In the genomic region with DNA sequence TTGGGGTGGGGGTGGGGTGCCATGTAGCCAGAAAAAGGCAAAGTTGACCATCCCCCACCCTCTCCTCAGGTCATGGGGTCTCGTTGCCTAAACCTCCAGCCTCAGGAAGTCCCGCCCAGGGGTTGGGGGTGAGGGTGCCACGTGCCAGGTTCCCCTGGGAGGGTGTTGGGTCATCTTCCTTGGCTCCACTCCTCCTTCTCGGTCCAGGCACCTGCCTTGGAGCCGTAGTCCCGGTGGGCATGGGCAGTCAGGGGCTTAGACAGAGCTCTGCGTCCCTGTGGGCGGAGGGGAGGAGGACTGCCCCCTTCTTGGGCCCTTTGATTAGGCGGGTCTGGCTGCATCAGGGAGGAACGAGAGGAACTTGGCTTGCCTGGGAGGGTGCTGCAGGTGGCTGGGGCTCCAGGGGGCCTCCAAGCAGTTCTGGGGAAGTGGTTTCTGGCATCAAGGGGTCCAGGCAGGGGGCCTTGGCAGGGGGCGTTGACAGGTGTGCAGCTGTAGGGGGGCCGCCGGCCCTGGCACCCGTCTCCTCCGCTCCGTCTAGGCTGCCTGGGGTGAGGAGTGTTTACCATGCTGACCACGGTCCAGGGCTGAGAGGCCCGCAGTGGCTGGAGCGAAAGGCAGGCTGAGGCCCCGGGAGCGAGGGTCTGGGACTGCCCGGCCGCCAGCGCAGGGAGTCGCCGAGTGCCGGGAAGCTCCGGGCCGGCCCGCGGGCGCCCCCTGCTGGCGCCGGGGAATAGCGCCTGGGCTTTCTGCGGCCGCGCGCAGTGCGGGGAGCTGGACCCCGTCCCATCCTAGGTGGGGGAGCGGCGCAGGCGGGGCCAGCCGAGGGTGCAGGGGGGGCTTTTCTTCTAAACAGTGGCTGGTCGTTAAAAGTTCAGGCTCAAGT, we compare ENCODE assay signal across 1 cellular context.
TF ChIP-seq lines count a peak whose summit lies in the region.

No MANE protein-coding gene starts in this region.

TF ChIP-seq in K562, 482 proteins besides CTCF, POLR2A, EP300 and RAD21 (continued from another document and continues in another):
- TF ChIP-seq, protein P1, sequence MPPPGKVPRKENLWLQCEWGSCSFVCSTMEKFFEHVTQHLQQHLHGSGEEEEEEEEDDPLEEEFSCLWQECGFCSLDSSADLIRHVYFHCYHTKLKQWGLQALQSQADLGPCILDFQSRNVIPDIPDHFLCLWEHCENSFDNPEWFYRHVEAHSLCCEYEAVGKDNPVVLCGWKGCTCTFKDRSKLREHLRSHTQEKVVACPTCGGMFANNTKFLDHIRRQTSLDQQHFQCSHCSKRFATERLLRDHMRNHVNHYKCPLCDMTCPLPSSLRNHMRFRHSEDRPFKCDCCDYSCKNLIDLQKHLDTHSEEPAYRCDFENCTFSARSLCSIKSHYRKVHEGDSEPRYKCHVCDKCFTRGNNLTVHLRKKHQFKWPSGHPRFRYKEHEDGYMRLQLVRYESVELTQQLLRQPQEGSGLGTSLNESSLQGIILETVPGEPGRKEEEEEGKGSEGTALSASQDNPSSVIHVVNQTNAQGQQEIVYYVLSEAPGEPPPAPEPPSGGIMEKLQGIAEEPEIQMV (tag; conservative IDR thresholded peaks at IDR 0.05; ENCODE audit: low read depth) = no peak
- TF ChIP-seq HDAC1 (IDR thresholded peaks at IDR 0.05) = no peak
- TF ChIP-seq, protein P2, sequence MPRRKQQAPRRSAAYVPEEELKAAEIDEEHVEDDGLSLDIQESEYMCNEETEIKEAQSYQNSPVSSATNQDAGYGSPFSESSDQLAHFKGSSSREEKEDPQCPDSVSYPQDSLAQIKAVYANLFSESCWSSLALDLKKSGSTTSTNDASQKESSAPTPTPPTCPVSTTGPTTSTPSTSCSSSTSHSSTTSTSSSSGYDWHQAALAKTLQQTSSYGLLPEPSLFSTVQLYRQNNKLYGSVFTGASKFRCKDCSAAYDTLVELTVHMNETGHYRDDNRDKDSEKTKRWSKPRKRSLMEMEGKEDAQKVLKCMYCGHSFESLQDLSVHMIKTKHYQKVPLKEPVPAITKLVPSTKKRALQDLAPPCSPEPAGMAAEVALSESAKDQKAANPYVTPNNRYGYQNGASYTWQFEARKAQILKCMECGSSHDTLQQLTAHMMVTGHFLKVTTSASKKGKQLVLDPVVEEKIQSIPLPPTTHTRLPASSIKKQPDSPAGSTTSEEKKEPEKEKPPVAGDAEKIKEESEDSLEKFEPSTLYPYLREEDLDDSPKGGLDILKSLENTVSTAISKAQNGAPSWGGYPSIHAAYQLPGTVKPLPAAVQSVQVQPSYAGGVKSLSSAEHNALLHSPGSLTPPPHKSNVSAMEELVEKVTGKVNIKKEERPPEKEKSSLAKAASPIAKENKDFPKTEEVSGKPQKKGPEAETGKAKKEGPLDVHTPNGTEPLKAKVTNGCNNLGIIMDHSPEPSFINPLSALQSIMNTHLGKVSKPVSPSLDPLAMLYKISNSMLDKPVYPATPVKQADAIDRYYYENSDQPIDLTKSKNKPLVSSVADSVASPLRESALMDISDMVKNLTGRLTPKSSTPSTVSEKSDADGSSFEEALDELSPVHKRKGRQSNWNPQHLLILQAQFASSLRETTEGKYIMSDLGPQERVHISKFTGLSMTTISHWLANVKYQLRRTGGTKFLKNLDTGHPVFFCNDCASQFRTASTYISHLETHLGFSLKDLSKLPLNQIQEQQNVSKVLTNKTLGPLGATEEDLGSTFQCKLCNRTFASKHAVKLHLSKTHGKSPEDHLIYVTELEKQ (CRISPR knock-in tag; IDR thresholded peaks at IDR 0.05) = no peak
- TF ChIP-seq NFRKB (IDR thresholded peaks at IDR 0.05; ENCODE audit: low read depth) = no peak
- no peak for TF ChIP-seq SRSF1 (IDR thresholded peaks at IDR 0.05; ENCODE audit: low read depth, low read length)
- TF ChIP-seq, protein P3, sequence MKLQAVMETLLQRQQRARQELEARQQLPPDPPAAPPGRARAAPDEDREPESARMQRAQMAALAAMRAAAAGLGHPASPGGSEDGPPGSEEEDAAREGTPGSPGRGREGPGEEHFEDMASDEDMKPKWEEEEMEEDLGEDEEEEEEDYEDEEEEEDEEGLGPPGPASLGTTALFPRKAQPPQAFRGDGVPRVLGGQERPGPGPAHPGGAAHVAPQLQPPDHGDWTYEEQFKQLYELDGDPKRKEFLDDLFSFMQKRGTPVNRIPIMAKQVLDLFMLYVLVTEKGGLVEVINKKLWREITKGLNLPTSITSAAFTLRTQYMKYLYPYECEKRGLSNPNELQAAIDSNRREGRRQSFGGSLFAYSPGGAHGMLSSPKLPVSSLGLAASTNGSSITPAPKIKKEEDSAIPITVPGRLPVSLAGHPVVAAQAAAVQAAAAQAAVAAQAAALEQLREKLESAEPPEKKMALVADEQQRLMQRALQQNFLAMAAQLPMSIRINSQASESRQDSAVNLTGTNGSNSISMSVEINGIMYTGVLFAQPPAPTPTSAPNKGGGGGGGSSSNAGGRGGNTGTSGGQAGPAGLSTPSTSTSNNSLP (IDR thresholded peaks at IDR 0.05; ENCODE audit: borderline replicate concordance, low read depth, low read length) = no peak
- no peak for TF ChIP-seq ZNF507 (tag; conservative IDR thresholded peaks at IDR 0.05)
- TF ChIP-seq, protein P4, sequence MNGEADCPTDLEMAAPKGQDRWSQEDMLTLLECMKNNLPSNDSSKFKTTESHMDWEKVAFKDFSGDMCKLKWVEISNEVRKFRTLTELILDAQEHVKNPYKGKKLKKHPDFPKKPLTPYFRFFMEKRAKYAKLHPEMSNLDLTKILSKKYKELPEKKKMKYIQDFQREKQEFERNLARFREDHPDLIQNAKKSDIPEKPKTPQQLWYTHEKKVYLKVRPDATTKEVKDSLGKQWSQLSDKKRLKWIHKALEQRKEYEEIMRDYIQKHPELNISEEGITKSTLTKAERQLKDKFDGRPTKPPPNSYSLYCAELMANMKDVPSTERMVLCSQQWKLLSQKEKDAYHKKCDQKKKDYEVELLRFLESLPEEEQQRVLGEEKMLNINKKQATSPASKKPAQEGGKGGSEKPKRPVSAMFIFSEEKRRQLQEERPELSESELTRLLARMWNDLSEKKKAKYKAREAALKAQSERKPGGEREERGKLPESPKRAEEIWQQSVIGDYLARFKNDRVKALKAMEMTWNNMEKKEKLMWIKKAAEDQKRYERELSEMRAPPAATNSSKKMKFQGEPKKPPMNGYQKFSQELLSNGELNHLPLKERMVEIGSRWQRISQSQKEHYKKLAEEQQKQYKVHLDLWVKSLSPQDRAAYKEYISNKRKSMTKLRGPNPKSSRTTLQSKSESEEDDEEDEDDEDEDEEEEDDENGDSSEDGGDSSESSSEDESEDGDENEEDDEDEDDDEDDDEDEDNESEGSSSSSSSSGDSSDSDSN (IDR thresholded peaks at IDR 0.05; ENCODE audit: borderline replicate concordance in 1 of 2, low read depth in 2 of 2, low read length in 2 of 2) = peak; percentile 59 to 71; a peak in 2 of 4 replicates
- no peak for TF ChIP-seq PHF8 (IDR thresholded peaks at IDR 0.05; ENCODE audit: borderline replicate concordance, low read length)
- TF ChIP-seq ZNF561 (CRISPR knock-in tag; conservative IDR thresholded peaks at IDR 0.05) = no peak
- no peak for TF ChIP-seq ARID1B (IDR thresholded peaks at IDR 0.05)
- TF ChIP-seq HDGF (IDR thresholded peaks at IDR 0.05) = no peak
- no peak for TF ChIP-seq PCBP1 (IDR thresholded peaks at IDR 0.05; ENCODE audit: low read depth, low read length, poor library complexity, severe bottlenecking)
- TF ChIP-seq, protein P5, sequence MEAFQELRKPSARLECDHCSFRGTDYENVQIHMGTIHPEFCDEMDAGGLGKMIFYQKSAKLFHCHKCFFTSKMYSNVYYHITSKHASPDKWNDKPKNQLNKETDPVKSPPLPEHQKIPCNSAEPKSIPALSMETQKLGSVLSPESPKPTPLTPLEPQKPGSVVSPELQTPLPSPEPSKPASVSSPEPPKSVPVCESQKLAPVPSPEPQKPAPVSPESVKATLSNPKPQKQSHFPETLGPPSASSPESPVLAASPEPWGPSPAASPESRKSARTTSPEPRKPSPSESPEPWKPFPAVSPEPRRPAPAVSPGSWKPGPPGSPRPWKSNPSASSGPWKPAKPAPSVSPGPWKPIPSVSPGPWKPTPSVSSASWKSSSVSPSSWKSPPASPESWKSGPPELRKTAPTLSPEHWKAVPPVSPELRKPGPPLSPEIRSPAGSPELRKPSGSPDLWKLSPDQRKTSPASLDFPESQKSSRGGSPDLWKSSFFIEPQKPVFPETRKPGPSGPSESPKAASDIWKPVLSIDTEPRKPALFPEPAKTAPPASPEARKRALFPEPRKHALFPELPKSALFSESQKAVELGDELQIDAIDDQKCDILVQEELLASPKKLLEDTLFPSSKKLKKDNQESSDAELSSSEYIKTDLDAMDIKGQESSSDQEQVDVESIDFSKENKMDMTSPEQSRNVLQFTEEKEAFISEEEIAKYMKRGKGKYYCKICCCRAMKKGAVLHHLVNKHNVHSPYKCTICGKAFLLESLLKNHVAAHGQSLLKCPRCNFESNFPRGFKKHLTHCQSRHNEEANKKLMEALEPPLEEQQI (IDR thresholded peaks at IDR 0.05) = no peak
- TF ChIP-seq SMARCA5 (IDR thresholded peaks at IDR 0.05) = no peak
- no peak for TF ChIP-seq THRAP3 (IDR thresholded peaks at IDR 0.05; ENCODE audit: borderline replicate concordance)
- no peak for TF ChIP-seq SIX5 (IDR thresholded peaks at IDR 0.05; ENCODE audit: borderline replicate concordance in 1 of 2, insufficient read depth in 1 of 2, low read depth in 1 of 2, low read length in 2 of 2)
- TF ChIP-seq, protein P6, sequence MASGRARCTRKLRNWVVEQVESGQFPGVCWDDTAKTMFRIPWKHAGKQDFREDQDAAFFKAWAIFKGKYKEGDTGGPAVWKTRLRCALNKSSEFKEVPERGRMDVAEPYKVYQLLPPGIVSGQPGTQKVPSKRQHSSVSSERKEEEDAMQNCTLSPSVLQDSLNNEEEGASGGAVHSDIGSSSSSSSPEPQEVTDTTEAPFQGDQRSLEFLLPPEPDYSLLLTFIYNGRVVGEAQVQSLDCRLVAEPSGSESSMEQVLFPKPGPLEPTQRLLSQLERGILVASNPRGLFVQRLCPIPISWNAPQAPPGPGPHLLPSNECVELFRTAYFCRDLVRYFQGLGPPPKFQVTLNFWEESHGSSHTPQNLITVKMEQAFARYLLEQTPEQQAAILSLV (tag; IDR thresholded peaks at IDR 0.05) = no peak
- no peak for TF ChIP-seq HDAC3 (IDR thresholded peaks at IDR 0.05; ENCODE audit: borderline replicate concordance, partially characterized antibody)
- TF ChIP-seq TBL1XR1 (IDR thresholded peaks at IDR 0.05; ENCODE audit: low read length in 2 of 2) = no peak
- TF ChIP-seq SMARCA4 (IDR thresholded peaks at IDR 0.05) = no peak
- peak; percentile 78 for TF ChIP-seq SMC3 (conservative IDR thresholded peaks at IDR 0.05; ENCODE audit: insufficient read depth, low read depth, low read length)
- no peak for TF ChIP-seq ZNF184 (CRISPR knock-in tag; IDR thresholded peaks at IDR 0.05)
- TF ChIP-seq TAF7 (tag; IDR thresholded peaks at IDR 0.05) = no peak
- no peak for TF ChIP-seq ZNF143 (CRISPR knock-in tag; IDR thresholded peaks at IDR 0.05)
- no peak for TF ChIP-seq EP400 (IDR thresholded peaks at IDR 0.05)
- no peak for TF ChIP-seq BRCA1 (IDR thresholded peaks at IDR 0.05)
- no peak for TF ChIP-seq BRCA1 (CRISPR knock-in tag; IDR thresholded peaks at IDR 0.05)
- 0 out of 2 replicates have a peak, but pooled peaks have one; percentile 14 for TF ChIP-seq XRCC5 (IDR thresholded peaks at IDR 0.05; ENCODE audit: low read depth, low read length)
- TF ChIP-seq CREBBP (IDR thresholded peaks at IDR 0.05; ENCODE audit: low read depth, low read length) = no peak
- TF ChIP-seq, protein P7, sequence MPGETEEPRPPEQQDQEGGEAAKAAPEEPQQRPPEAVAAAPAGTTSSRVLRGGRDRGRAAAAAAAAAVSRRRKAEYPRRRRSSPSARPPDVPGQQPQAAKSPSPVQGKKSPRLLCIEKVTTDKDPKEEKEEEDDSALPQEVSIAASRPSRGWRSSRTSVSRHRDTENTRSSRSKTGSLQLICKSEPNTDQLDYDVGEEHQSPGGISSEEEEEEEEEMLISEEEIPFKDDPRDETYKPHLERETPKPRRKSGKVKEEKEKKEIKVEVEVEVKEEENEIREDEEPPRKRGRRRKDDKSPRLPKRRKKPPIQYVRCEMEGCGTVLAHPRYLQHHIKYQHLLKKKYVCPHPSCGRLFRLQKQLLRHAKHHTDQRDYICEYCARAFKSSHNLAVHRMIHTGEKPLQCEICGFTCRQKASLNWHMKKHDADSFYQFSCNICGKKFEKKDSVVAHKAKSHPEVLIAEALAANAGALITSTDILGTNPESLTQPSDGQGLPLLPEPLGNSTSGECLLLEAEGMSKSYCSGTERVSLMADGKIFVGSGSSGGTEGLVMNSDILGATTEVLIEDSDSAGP (CRISPR knock-in tag; IDR thresholded peaks at IDR 0.05) = no peak
- TF ChIP-seq PRPF4 (IDR thresholded peaks at IDR 0.05; ENCODE audit: insufficient read depth, low read depth, low read length, poor library complexity, severe bottlenecking) = peak; percentile 33
- TF ChIP-seq, protein P8, sequence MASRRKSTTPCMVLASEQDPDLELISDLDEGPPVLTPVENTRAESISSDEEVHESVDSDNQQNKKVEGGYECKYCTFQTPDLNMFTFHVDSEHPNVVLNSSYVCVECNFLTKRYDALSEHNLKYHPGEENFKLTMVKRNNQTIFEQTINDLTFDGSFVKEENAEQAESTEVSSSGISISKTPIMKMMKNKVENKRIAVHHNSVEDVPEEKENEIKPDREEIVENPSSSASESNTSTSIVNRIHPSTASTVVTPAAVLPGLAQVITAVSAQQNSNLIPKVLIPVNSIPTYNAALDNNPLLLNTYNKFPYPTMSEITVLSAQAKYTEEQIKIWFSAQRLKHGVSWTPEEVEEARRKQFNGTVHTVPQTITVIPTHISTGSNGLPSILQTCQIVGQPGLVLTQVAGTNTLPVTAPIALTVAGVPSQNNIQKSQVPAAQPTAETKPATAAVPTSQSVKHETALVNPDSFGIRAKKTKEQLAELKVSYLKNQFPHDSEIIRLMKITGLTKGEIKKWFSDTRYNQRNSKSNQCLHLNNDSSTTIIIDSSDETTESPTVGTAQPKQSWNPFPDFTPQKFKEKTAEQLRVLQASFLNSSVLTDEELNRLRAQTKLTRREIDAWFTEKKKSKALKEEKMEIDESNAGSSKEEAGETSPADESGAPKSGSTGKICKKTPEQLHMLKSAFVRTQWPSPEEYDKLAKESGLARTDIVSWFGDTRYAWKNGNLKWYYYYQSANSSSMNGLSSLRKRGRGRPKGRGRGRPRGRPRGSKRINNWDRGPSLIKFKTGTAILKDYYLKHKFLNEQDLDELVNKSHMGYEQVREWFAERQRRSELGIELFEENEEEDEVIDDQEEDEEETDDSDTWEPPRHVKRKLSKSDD (conservative IDR thresholded peaks at IDR 0.05; ENCODE audit: low read length) = no peak
- no peak for TF ChIP-seq EWSR1 (IDR thresholded peaks at IDR 0.05; ENCODE audit: borderline replicate concordance, low read depth, partially characterized antibody)
- no peak for TF ChIP-seq RBBP5 (IDR thresholded peaks at IDR 0.05; ENCODE audit: borderline replicate concordance, insufficient read depth, low read length, poor library complexity, severe bottlenecking)
- TF ChIP-seq JUN (IDR thresholded peaks at IDR 0.05; ENCODE audit: borderline replicate concordance, low read depth, low read length) = no peak
- 0 out of 2 replicates have a peak, but pooled peaks have one; percentile 60 for TF ChIP-seq JUN (CRISPR knock-in tag; IDR thresholded peaks at IDR 0.05; ENCODE audit: borderline replicate concordance)
- TF ChIP-seq SP2 (IDR thresholded peaks at IDR 0.05; ENCODE audit: extremely low read depth, low read depth, low read length, poor library complexity, severe bottlenecking) = no peak
- no peak for TF ChIP-seq ELF2 (CRISPR knock-in tag; IDR thresholded peaks at IDR 0.05)
- TF ChIP-seq TAF15 (IDR thresholded peaks at IDR 0.05; ENCODE audit: low read depth, low read length) = no peak
- no peak for TF ChIP-seq ZNF311 (CRISPR knock-in tag; IDR thresholded peaks at IDR 0.05)
- TF ChIP-seq SNIP1 (IDR thresholded peaks at IDR 0.05; ENCODE audit: low read depth) = no peak
